15 cellular contexts compared by ENCODE assay signal in genomic region chr22:40300884-40301672, GRCh38. TPM values are rescaled to one million over a fixed set of nuclear protein-coding genes. Genes with fewer than 3 reads are reported as not detected.
DNase-seq lines count a peak whose midpoint lies in the region; ATAC-seq and TF ChIP-seq lines count a peak whose summit lies in the region.
"Had no signal": no experiment of that assay in that cellular context is flagged by ENCODE, and none has a peak within 500 bp of the region (broad histone marks: within the 10 kb centered on the region; RNA-seq: fewer than 3 reads in every experiment).

No MANE protein-coding gene starts in this region.

- H3K4me1 ChIP-seq in SJCRH30 = no peaks in the 10 kb centered on the region

- peak; percentile 95 to 96 for ATAC-seq in activated T-cell treated with anti-CD3 and anti-CD28 coated beads, Interleukin-2, amount 50 U/mL, for 72 hours (replicated peaks in 1 of 2)
- peak; percentile 73 for ATAC-seq in GM21529 (IDR thresholded peaks at IDR 0.05; ENCODE audit: unreplicated experiment)
- ATAC-seq in HG03175 (IDR thresholded peaks at IDR 0.05; ENCODE audit: unreplicated experiment) = peak; percentile 69
- ATAC-seq in stimulated activated naive B cell treated with anti-CD40 and anti-IgM and Interleukin-4, amounts not matched to agents 10 μg/mL and 1 μg/mL and 100 μg/mL, for 72 hours (replicated peaks) = peak; percentile 34 to 38
- ATAC-seq: esophagus mucosa, heart left ventricle had no signal

- no peaks in the 10 kb centered on the region for H3K9me3 ChIP-seq in SJCRH30 (replicated peaks)
- H3K9me3 ChIP-seq: heart left ventricle, vagina had no signal

- peaks cover 23% of the 10 kb centered on the region for H3K4me1 Mint-ChIP-seq in activated T-cell treated with anti-CD3 and anti-CD28 coated beads, Interleukin-2, amount 50 U/mL, for 72 hours (ENCODE audit: low read depth)
- no peaks in the 10 kb centered on the region for H3K4me1 Mint-ChIP-seq in stimulated activated naive B cell treated with anti-CD40 and anti-IgM and Interleukin-4, amounts not matched to agents 10 μg/mL and 1 μg/mL and 100 μg/mL, for 72 hours

- H3K27me3 ChIP-seq in SJCRH30 = no peaks in the 10 kb centered on the region
- H3K27me3 ChIP-seq: heart left ventricle, vagina had no signal

- POLR2A ChIA-PET in HEK293T (lab: Yijun Ruan, JAX) = no interaction called here

- peak overlapping the region; percentile 50 for H3K27ac Mint-ChIP-seq in activated T-cell treated with anti-CD3 and anti-CD28 coated beads, Interleukin-2, amount 50 U/mL, for 72 hours
- H3K27ac Mint-ChIP-seq in stimulated activated naive B cell treated with anti-CD40 and anti-IgM and Interleukin-4, amounts not matched to agents 10 μg/mL and 1 μg/mL and 100 μg/mL, for 72 hours = no peak overlapping the region
- H3K27ac Mint-ChIP-seq: activated naive CD4-positive, alpha-beta T cell treated with anti-CD3 and anti-CD28 coated beads for 36 hours had no signal

- no peak overlapping the region for H3K27ac ChIP-seq in SJCRH30
- H3K27ac ChIP-seq: heart left ventricle, vagina had no signal

- H3K27me3 Mint-ChIP-seq in activated T-cell treated with anti-CD3 and anti-CD28 coated beads, Interleukin-2, amount 50 U/mL, for 72 hours (ENCODE audit: low read depth) = no peaks in the 10 kb centered on the region
- no peaks in the 10 kb centered on the region for H3K27me3 Mint-ChIP-seq in stimulated activated naive B cell treated with anti-CD40 and anti-IgM and Interleukin-4, amounts not matched to agents 10 μg/mL and 1 μg/mL and 100 μg/mL, for 72 hours

- no peaks in the 10 kb centered on the region for H3K9me3 Mint-ChIP-seq in activated T-cell treated with anti-CD3 and anti-CD28 coated beads, Interleukin-2, amount 50 U/mL, for 72 hours
- no peaks in the 10 kb centered on the region for H3K9me3 Mint-ChIP-seq in stimulated activated naive B cell treated with anti-CD40 and anti-IgM and Interleukin-4, amounts not matched to agents 10 μg/mL and 1 μg/mL and 100 μg/mL, for 72 hours
- H3K9me3 Mint-ChIP-seq: activated naive CD4-positive, alpha-beta T cell treated with anti-CD3 and anti-CD28 coated beads for 36 hours had no signal

- H3K36me3 ChIP-seq in SJCRH30 = peaks cover 20% of the 10 kb centered on the region

- peak overlapping the region; percentile 24 to 71 for H3K4me3 Mint-ChIP-seq in activated T-cell treated with anti-CD3 and anti-CD28 coated beads, Interleukin-2, amount 50 U/mL, for 72 hours
- H3K4me3 Mint-ChIP-seq in stimulated activated naive B cell treated with anti-CD40 and anti-IgM and Interleukin-4, amounts not matched to agents 10 μg/mL and 1 μg/mL and 100 μg/mL, for 72 hours = no peak overlapping the region
- H3K4me3 Mint-ChIP-seq: activated naive CD4-positive, alpha-beta T cell treated with anti-CD3 and anti-CD28 coated beads for 36 hours had no signal

- H3K4me3 ChIP-seq in SJCRH30 = no peak overlapping the region
- H3K4me3 ChIP-seq: heart left ventricle, vagina had no signal

- CTCF ChIA-PET in HEK293T (lab: Yijun Ruan, JAX) = interaction anchor here (0.6 kb wide), 1 partner anchor 305 kb away, joined by 3 read pairs; no protein-coding TSS in a partner anchor

- DNase-seq in activated T-cell treated with anti-CD3 and anti-CD28 coated beads, Interleukin-2, amount 50 U/mL, for 72 hours = peak; percentile 33 to 44
- DNase-seq in activated T-cell treated with anti-CD3 and anti-CD28 coated beads, Interleukin-2, amount 50 U/mL, for 1 hour = no peak
- DNase-seq in stimulated activated naive B cell treated with anti-CD40 and anti-IgM and Interleukin-4, amounts not matched to agents 10 μg/mL and 1 μg/mL and 100 μg/mL, for 72 hours = no peak
- DNase-seq in HEK293T (ENCODE audit: extremely low spot score) (no peak), SJCRH30 (no peak), KG1 (lab: John Stamatoyannopoulos, UW) (no peak)
- DNase-seq: activated naive CD4-positive, alpha-beta T cell treated with anti-CD3 and anti-CD28 coated beads for 36 hours; heart left ventricle; kidney glomerular epithelial cell; NCI-H1417; NCI-H510A had no signal

- H3K36me3 Mint-ChIP-seq in activated T-cell treated with anti-CD3 and anti-CD28 coated beads, Interleukin-2, amount 50 U/mL, for 72 hours (ENCODE audit: insufficient read depth in 2 of 2) = peaks cover 6 to 26% of the 10 kb centered on the region in 2 donors
- H3K36me3 Mint-ChIP-seq in stimulated activated naive B cell treated with anti-CD40 and anti-IgM and Interleukin-4, amounts not matched to agents 10 μg/mL and 1 μg/mL and 100 μg/mL, for 72 hours = peaks cover 18 to 34% of the 10 kb centered on the region in 2 donors

TF ChIP-seq in HEK293T, 16 proteins besides CTCF, POLR2A, EP300 and RAD21:
- TF ChIP-seq CTBP1 (IDR thresholded peaks at IDR 0.05; ENCODE audit: borderline replicate concordance) (no peak), L3MBTL2 (conservative IDR thresholded peaks at IDR 0.05) (no peak), ELF4 (IDR thresholded peaks at IDR 0.05) (no peak), SUZ12 (IDR thresholded peaks at IDR 0.05) (no peak), FOXK2 (IDR thresholded peaks at IDR 0.05) (no peak), FOXA1 (IDR thresholded peaks at IDR 0.05) (no peak), LEF1 (IDR thresholded peaks at IDR 0.05; ENCODE audit: borderline replicate concordance) (no peak), NFRKB (IDR thresholded peaks at IDR 0.05) (no peak), ZNF384 (IDR thresholded peaks at IDR 0.05) (no peak), BHLHE40 (IDR thresholded peaks at IDR 0.05; ENCODE audit: borderline replicate concordance) (no peak), HDGF (IDR thresholded peaks at IDR 0.05; ENCODE audit: borderline replicate concordance) (no peak)

RNA-seq across cellular contexts. Expression of gene ADSL, which starts 45.2 kb away (rescaled TPM):
- total RNA-seq in activated T-cell treated with anti-CD3 and anti-CD28 coated beads, Interleukin-2, amount 50 U/mL, for 72 hours = 100 to 1,000 TPM in 1 of 2 donors, 10 to 100 TPM in 1; 98.7 to 102 TPM
- 134 TPM in 2 replicates for total RNA-seq in SJCRH30 (2014; rRNA removed; shearing (Covaris generic))

Comparison
In these comparisons a context has a peak if more than half of its experiments do, and no peak if none do; other contexts are left out.
1. DNase-seq: peak in activated T-cell treated with anti-CD3 and anti-CD28 coated beads, Interleukin-2, amount 50 U/mL, for 72 hours (2 of 2); none in activated T-cell treated with anti-CD3 and anti-CD28 coated beads, Interleukin-2, amount 50 U/mL, for 1 hour (single experiment), stimulated activated naive B cell treated with anti-CD40 and anti-IgM and Interleukin-4, amounts not matched to agents 10 μg/mL and 1 μg/mL and 100 μg/mL, for 72 hours (single experiment), HEK293T (single experiment), SJCRH30 (0 of 2) and KG1 (single experiment).
2. ATAC-seq: peak in every context shown above with its lines; median percentile 96 in activated T-cell treated with anti-CD3 and anti-CD28 coated beads, Interleukin-2, amount 50 U/mL, for 72 hours; 73 in GM21529; 69 in HG03175; 36 in stimulated activated naive B cell treated with anti-CD40 and anti-IgM and Interleukin-4, amounts not matched to agents 10 μg/mL and 1 μg/mL and 100 μg/mL, for 72 hours.
3. H3K4me3 Mint-ChIP-seq: peak in activated T-cell treated with anti-CD3 and anti-CD28 coated beads, Interleukin-2, amount 50 U/mL, for 72 hours (2 of 2); none in stimulated activated naive B cell treated with anti-CD40 and anti-IgM and Interleukin-4, amounts not matched to agents 10 μg/mL and 1 μg/mL and 100 μg/mL, for 72 hours (0 of 2).